21 cellular contexts compared by ENCODE assay signal in the genomic region with DNA sequence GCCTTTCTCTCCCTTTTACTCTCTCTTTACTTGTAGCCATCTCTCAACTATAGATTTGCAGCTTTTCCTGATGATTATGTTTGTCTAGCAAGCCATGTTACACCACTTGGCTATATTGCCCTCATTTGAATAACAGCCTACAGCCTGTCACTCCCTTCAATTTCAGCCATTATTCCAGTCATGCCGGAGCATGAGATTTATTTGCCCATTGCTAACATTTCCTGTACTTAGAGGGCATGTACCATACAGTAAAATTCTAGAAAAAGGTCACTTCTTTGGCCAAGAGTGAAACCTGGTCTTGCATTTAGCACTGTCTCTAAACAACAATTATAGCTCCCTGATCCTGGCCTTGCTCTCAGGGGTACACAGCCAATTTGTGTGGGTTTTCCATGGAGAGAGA.
"Had no signal": no experiment of that assay in that cellular context is flagged by ENCODE, and none has a peak within 500 bp of the region (broad histone marks: within the 10 kb centered on the region; RNA-seq: fewer than 3 reads in every experiment).

No MANE protein-coding gene starts in this region.

- H3K4me3 ChIP-seq: coronary artery, lung, mucosa of descending colon, neural progenitor cell, right lobe of liver, suprapubic skin, transverse colon, upper lobe of right lung, uterus had no signal

- H3K4me3 Mint-ChIP-seq: mesothelial cell of epicardium; naive thymus-derived CD4-positive, alpha-beta T cell; nephron; neural progenitor cell; stimulated activated naive CD8-positive, alpha-beta T cell treated with anti-CD3 and anti-CD28 coated beads, Interleukin-15, amount 100 ng/mL, for 72 hours had no signal

- ATAC-seq: left lobe of liver; mucosa of descending colon; naive thymus-derived CD4-positive, alpha-beta T cell; right lobe of liver; stimulated activated naive CD8-positive, alpha-beta T cell treated with anti-CD3 and anti-CD28 coated beads, Interleukin-15, amount 100 ng/mL, for 72 hours; upper lobe of right lung had no signal

- H3K4me1 ChIP-seq: neural progenitor cell, parathyroid adenoma, right lobe of liver, suprapubic skin, transverse colon, upper lobe of right lung, uterus had no signal

- H3K27ac ChIP-seq: coronary artery, neural progenitor cell, parathyroid adenoma, right lobe of liver, suprapubic skin, transverse colon, upper lobe of right lung, uterus had no signal

- H3K4me2 ChIP-seq: neural progenitor cell had no signal

- H3K9me3 ChIP-seq: right lobe of liver, upper lobe of right lung had no signal

- H3K27me3 ChIP-seq: neural progenitor cell, right lobe of liver, suprapubic skin, transverse colon, upper lobe of right lung, uterus had no signal

- H3K4me1 Mint-ChIP-seq: nephron; neural progenitor cell; stimulated activated naive CD8-positive, alpha-beta T cell treated with anti-CD3 and anti-CD28 coated beads, Interleukin-15, amount 100 ng/mL, for 72 hours had no signal

- H3K27ac Mint-ChIP-seq: mesothelial cell of epicardium; naive thymus-derived CD4-positive, alpha-beta T cell; nephron; neural progenitor cell; progenitor cell of endocrine pancreas; stimulated activated naive CD8-positive, alpha-beta T cell treated with anti-CD3 and anti-CD28 coated beads, Interleukin-15, amount 100 ng/mL, for 72 hours had no signal

- H3K36me3 ChIP-seq: neural progenitor cell, right lobe of liver, suprapubic skin, transverse colon, upper lobe of right lung, uterus had no signal

- H3K9ac ChIP-seq: neural progenitor cell, parathyroid adenoma had no signal

- H3K79me2 ChIP-seq: parathyroid adenoma had no signal

- DNase-seq: mesenchymal stem cell; mucosa of descending colon; naive thymus-derived CD4-positive, alpha-beta T cell; right lobe of liver; small intestine; stimulated activated CD4-positive, alpha-beta T cell treated with anti-CD3 and anti-CD28 coated beads, Interleukin-15, amount 100 ng/mL, for 24 hours; stimulated activated CD4-positive, alpha-beta T cell treated with anti-CD3 and anti-CD28 coated beads, Interleukin-2, amount 100 ng/mL, for 48 hours; stimulated activated naive CD4-positive, alpha-beta T cell; stimulated activated naive CD8-positive, alpha-beta T cell treated with anti-CD3 and anti-CD28 coated beads, Interleukin-15, amount 100 ng/mL, for 72 hours; transverse colon; upper lobe of right lung; uterus had no signal

- H3K27me3 Mint-ChIP-seq: progenitor cell of endocrine pancreas had no signal
